ENCODE assay signal across 33 cellular contexts in genomic region chr3:149251186-149251585, GRCh38. TPM values are rescaled to one million over a fixed set of nuclear protein-coding genes. Genes with fewer than 3 reads are reported as not detected.
"Had no signal": no experiment of that assay in that cellular context is flagged by ENCODE, and none has a peak within 500 bp of the region (broad histone marks: within the 10 kb centered on the region; RNA-seq: fewer than 3 reads in every experiment).

No MANE protein-coding gene starts in this region.

- H3K36me3 Mint-ChIP-seq: activated naive CD4-positive, alpha-beta T cell treated with anti-CD3 and anti-CD28 coated beads, Interleukin-2, amount 10 ng/mL, durations not matched to agents 7 days and 5 days; activated naive CD4-positive, alpha-beta T cell treated with anti-CD3 and anti-CD28 coated beads, Interleukin-2, amount 50 U/mL, for 72 hours; activated naive CD8-positive, alpha-beta T cell treated with anti-CD3 and anti-CD28 coated beads, Interleukin-2, amount 10 ng/mL, durations not matched to agents 7 days and 5 days; brain had no signal

- H3K9me3 ChIP-seq: ascending aorta, esophagus muscularis mucosa, gastroesophageal sphincter had no signal

- H3K27me3 Mint-ChIP-seq: activated B cell treated with CpG ODN at 0.5 μM for 24 hours; activated naive CD4-positive, alpha-beta T cell treated with anti-CD3 and anti-CD28 coated beads, Interleukin-2, amount 10 ng/mL, durations not matched to agents 7 days and 5 days; effector memory CD8-positive, alpha-beta T cell had no signal

- H3K27me3 ChIP-seq: ascending aorta, esophagus muscularis mucosa, gastroesophageal sphincter had no signal

- H3K4me3 ChIP-seq: ascending aorta, esophagus muscularis mucosa, gastroesophageal sphincter had no signal

- H3K27ac ChIP-seq: ascending aorta, esophagus muscularis mucosa, gastroesophageal sphincter, WERI-Rb-1 had no signal

- H3K4me3 Mint-ChIP-seq: activated B cell treated with CpG ODN at 0.5 μM for 24 hours; activated CD4-positive, alpha-beta memory T cell treated with anti-CD3 and anti-CD28 coated beads, Interleukin-2, amount 10 ng/mL, durations not matched to agents 7 days and 5 days; activated CD4-positive, alpha-beta T cell treated with anti-CD3 and anti-CD28 coated beads, Interleukin-2, amount 10 ng/mL, durations not matched to agents 7 days and 5 days; activated naive CD4-positive, alpha-beta T cell treated with anti-CD3 and anti-CD28 coated beads, Interleukin-2, amount 10 ng/mL, durations not matched to agents 7 days and 5 days; activated naive CD8-positive, alpha-beta T cell treated with anti-CD3 and anti-CD28 coated beads, Interleukin-2, amount 10 ng/mL, durations not matched to agents 7 days and 5 days; activated T-cell treated with anti-CD3 and anti-CD28 coated beads, Interleukin-2, amount 50 U/mL, for 24 hours; activated T-cell treated with anti-CD3 and anti-CD28 coated beads, Interleukin-2, amount 50 U/mL, for 72 hours; effector memory CD8-positive, alpha-beta T cell; T-helper 17 cell; T-helper 2 cell treated with Interferon-gamma antibody and Interleukin-4, amounts not matched to agents 5 μg/mL and 100 μg/mL, for 36 hours had no signal

- DNase-seq: activated B cell treated with CpG ODN at 0.5 μM for 24 hours; activated CD4-positive, alpha-beta memory T cell treated with anti-CD3 and anti-CD28 coated beads, Interleukin-2, amount 10 ng/mL, durations not matched to agents 7 days and 5 days; activated CD4-positive, alpha-beta T cell treated with anti-CD3 and anti-CD28 coated beads, Interleukin-2, amount 10 ng/mL, durations not matched to agents 7 days and 5 days; activated CD4-positive, alpha-beta T cell treated with anti-CD3 and anti-CD28 coated beads, Interleukin-2, amount 50 U/mL, for 4 hours; activated CD8-positive, alpha-beta memory T cell treated with anti-CD3 and anti-CD28 coated beads, Interleukin-2, amount 50 U/mL, for 48 hours; activated gamma-delta T cell; activated naive CD4-positive, alpha-beta T cell; activated naive CD4-positive, alpha-beta T cell treated with anti-CD3 and anti-CD28 coated beads, Interleukin-2, amount 10 ng/mL, durations not matched to agents 7 days and 5 days; activated naive CD8-positive, alpha-beta T cell treated with anti-CD3 and anti-CD28 coated beads, Interleukin-2, amount 10 ng/mL, durations not matched to agents 7 days and 5 days; activated T-cell treated with anti-CD3 and anti-CD28 coated beads for 4 hours; activated T-cell treated with anti-CD3 and anti-CD28 coated beads, Interleukin-2, amount 50 U/mL, for 24 hours; activated T-cell treated with anti-CD3 and anti-CD28 coated beads, Interleukin-2, amount 50 U/mL, for 72 hours; caudate nucleus; cortex of kidney; dermis blood vessel endothelial cell; effector CD4-positive, alpha-beta T cell; effector memory CD8-positive, alpha-beta T cell; foreskin melanocyte; T-helper 1 cell; T-helper 17 cell; T1000; WERI-Rb-1 had no signal

- ATAC-seq: activated CD4-positive, CD25-positive, alpha-beta regulatory T cell treated with anti-CD3 and anti-CD28 coated beads, Interleukin-2, amount 50 U/mL, for 24 hours; activated naive CD4-positive, alpha-beta T cell treated with anti-CD3 and anti-CD28 coated beads, Interleukin-2, amount 50 U/mL, for 72 hours; activated T-cell treated with anti-CD3 and anti-CD28 coated beads, Interleukin-2, amount 50 U/mL, for 72 hours; effector memory CD8-positive, alpha-beta T cell; gastroesophageal sphincter; T-helper 17 cell had no signal

- H3K27ac Mint-ChIP-seq: activated B cell treated with CpG ODN at 0.5 μM for 24 hours; activated CD4-positive, alpha-beta memory T cell treated with anti-CD3 and anti-CD28 coated beads, Interleukin-2, amount 10 ng/mL, durations not matched to agents 7 days and 5 days; activated CD4-positive, alpha-beta T cell treated with anti-CD3 and anti-CD28 coated beads, Interleukin-2, amount 10 ng/mL, durations not matched to agents 7 days and 5 days; activated naive CD4-positive, alpha-beta T cell treated with anti-CD3 and anti-CD28 coated beads, Interleukin-2, amount 10 ng/mL, durations not matched to agents 7 days and 5 days; activated naive CD4-positive, alpha-beta T cell treated with anti-CD3 and anti-CD28 coated beads, Interleukin-2, amount 50 U/mL, for 72 hours; activated naive CD8-positive, alpha-beta T cell treated with anti-CD3 and anti-CD28 coated beads, Interleukin-2, amount 10 ng/mL, durations not matched to agents 7 days and 5 days; activated T-cell treated with anti-CD3 and anti-CD28 coated beads, Interleukin-2, amount 50 U/mL, for 24 hours; activated T-cell treated with anti-CD3 and anti-CD28 coated beads, Interleukin-2, amount 50 U/mL, for 72 hours; effector memory CD8-positive, alpha-beta T cell; T-helper 17 cell; T-helper 2 cell treated with Interferon-gamma antibody and Interleukin-4, amounts not matched to agents 5 μg/mL and 100 μg/mL, for 36 hours had no signal

- H3K36me3 ChIP-seq: ascending aorta, esophagus muscularis mucosa, gastroesophageal sphincter, WERI-Rb-1 had no signal

- H3K9me3 Mint-ChIP-seq: activated B cell treated with CpG ODN at 0.5 μM for 24 hours; activated CD4-positive, alpha-beta memory T cell treated with anti-CD3 and anti-CD28 coated beads, Interleukin-2, amount 10 ng/mL, durations not matched to agents 7 days and 5 days; activated CD4-positive, alpha-beta T cell treated with anti-CD3 and anti-CD28 coated beads, Interleukin-2, amount 10 ng/mL, durations not matched to agents 7 days and 5 days; activated naive CD4-positive, alpha-beta T cell treated with anti-CD3 and anti-CD28 coated beads, Interleukin-2, amount 10 ng/mL, durations not matched to agents 7 days and 5 days; activated naive CD4-positive, alpha-beta T cell treated with anti-CD3 and anti-CD28 coated beads, Interleukin-2, amount 50 U/mL, for 72 hours; activated naive CD8-positive, alpha-beta T cell treated with anti-CD3 and anti-CD28 coated beads, Interleukin-2, amount 10 ng/mL, durations not matched to agents 7 days and 5 days; activated T-cell treated with anti-CD3 and anti-CD28 coated beads, Interleukin-2, amount 50 U/mL, for 24 hours; activated T-cell treated with anti-CD3 and anti-CD28 coated beads, Interleukin-2, amount 50 U/mL, for 72 hours; brain; effector memory CD8-positive, alpha-beta T cell; T-helper 2 cell treated with Interferon-gamma antibody and Interleukin-4, amounts not matched to agents 5 μg/mL and 100 μg/mL, for 36 hours had no signal

RNA-seq across cellular contexts. Expression of gene CP, which starts 29.6 kb away (rescaled TPM):
- total RNA-seq: activated B cell treated with CpG ODN at 0.5 μM for 24 hours; activated CD4-positive, alpha-beta memory T cell treated with anti-CD3 and anti-CD28 coated beads, Interleukin-2, amount 10 ng/mL, durations not matched to agents 7 days and 5 days; activated CD4-positive, alpha-beta T cell treated with anti-CD3 and anti-CD28 coated beads, Interleukin-2, amount 10 ng/mL, durations not matched to agents 7 days and 5 days; activated naive CD4-positive, alpha-beta T cell treated with anti-CD3 and anti-CD28 coated beads, Interleukin-2, amount 50 U/mL, for 72 hours; activated naive CD8-positive, alpha-beta T cell treated with anti-CD3 and anti-CD28 coated beads, Interleukin-2, amount 10 ng/mL, durations not matched to agents 7 days and 5 days; activated T-cell treated with anti-CD3 and anti-CD28 coated beads, Interleukin-2, amount 50 U/mL, for 72 hours; chondrocyte; endothelial cell of umbilical vein; epithelial cell of proximal tubule; glomerular endothelial cell; T-helper 17 cell had no signal
- polyA plus RNA-seq: endothelial cell of umbilical vein had no signal
